19 cellular contexts compared by ENCODE assay signal in the genomic region with DNA sequence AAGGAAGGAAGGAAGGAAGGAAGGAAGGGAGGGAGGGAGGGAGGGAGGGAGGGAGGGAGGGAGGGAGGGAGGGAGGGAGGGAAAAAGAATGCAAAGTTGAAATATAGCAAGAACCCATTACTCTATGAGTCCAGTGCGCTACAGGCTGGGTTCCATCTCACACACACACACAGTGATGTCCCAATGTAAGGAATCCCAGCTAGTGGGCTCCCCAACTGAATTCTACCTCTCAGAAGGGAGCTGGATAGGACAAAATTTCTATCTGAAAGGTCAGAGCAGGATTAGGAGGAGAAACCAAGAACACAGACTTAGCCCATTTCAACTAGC.
DNase-seq lines count a peak whose midpoint lies in the region; ATAC-seq and TF ChIP-seq lines count a peak whose summit lies in the region.
"Had no signal": no experiment of that assay in that cellular context is flagged by ENCODE, and none has a peak within 500 bp of the region (broad histone marks: within the 10 kb centered on the region; RNA-seq: fewer than 3 reads in every experiment).

No MANE protein-coding gene starts in this region.

- H4K20me1 ChIP-seq in GM23338 (replicated peaks; ENCODE audit: insufficient read depth) = no peaks in the 10 kb centered on the region
- H4K20me1 ChIP-seq: BLaER1 had no signal

- H3K4me1 Mint-ChIP-seq in GM23338 (peaks cover 31% of the 10 kb centered on the region), immature natural killer cell (peaks cover 54 to 57% of the 10 kb centered on the region in 2 donors)
- H3K4me1 Mint-ChIP-seq: CD8-positive, alpha-beta memory T cell had no signal

- POLR2A ChIA-PET in A673 (lab: Charles Lee; ENCODE audit: low non-redundant PET) = interaction anchor here (0.7 to 1.7 kb wide), 2 partner anchors 17 to 21 kb away, joined by 4 to 9 read pairs; no protein-coding TSS in a partner anchor

- no peaks in the 10 kb centered on the region; the same call in 1 of the 2 replicates for H3K9me2 ChIP-seq in GM23338 (ENCODE audit: insufficient read depth)

- H3K27me3 Mint-ChIP-seq in GM23338 (ENCODE audit: insufficient read depth, low read depth, poor library complexity) (no peaks in the 10 kb centered on the region), immature natural killer cell (ENCODE audit: low read depth in 3 of 3) (peaks cover 0 to 4% (median 0%) of the 10 kb centered on the region in 3 donors)
- H3K27me3 Mint-ChIP-seq: B cell; CD4-positive, alpha-beta T cell; CD8-positive, alpha-beta memory T cell had no signal

- H3K4me2 ChIP-seq in GM23338 = no peak overlapping the region
- H3K4me2 ChIP-seq: BLaER1 had no signal

- intact Hi-C loops in A673 (cut with micrococcal nuclease; ENCODE audit: unreplicated experiment) (loop anchor here (5.0 kb wide), 4 partner anchors 57 to 758 kb away; no protein-coding TSS in a partner anchor), mucosa of descending colon (cut with DNase I, micrococcal nuclease) (no loop called here)

- DNase-seq in A673 (ENCODE audit: low spot score) (no peak), GM23338 (ENCODE audit: low spot score) (no peak), immature natural killer cell (no peak), left lobe of liver (ENCODE audit: low spot score) (no peak), mucosa of descending colon (no peak)
- no peak for DNase-seq in stimulated activated naive CD4-positive, alpha-beta T cell treated with Interleukin-2 at 50 U/mL for 16 hours (lab: John Stamatoyannopoulos, UW)
- DNase-seq: CD4-positive, alpha-beta T cell; CD8-positive, alpha-beta memory T cell; DMS 273 treated with DMSO at 0.1 percent for 48 hours; DMS79; EL; GDM1; GM23248; H9 had no signal

- H3K4me1 ChIP-seq in A673 (ENCODE audit: insufficient read depth, low read length, poor library complexity, severe bottlenecking) (peaks cover 97% of the 10 kb centered on the region), GM23338 (ENCODE audit: insufficient read depth) (peaks cover 6% of the 10 kb centered on the region), mucosa of descending colon (ENCODE audit: low read depth) (no peaks in the 10 kb centered on the region)

- BruUV-seq in A673 (replicated peaks; lab: Mats Ljungman, UMichigan) = no TSS peak

- no peaks in the 10 kb centered on the region for H3F3A ChIP-seq in GM23338 (replicated peaks; ENCODE audit: low read depth)

- H3K9me3 ChIP-seq in A673 (ENCODE audit: low read depth, low read length, poor library complexity, severe bottlenecking) = no peaks in the 10 kb centered on the region
- no peaks in the 10 kb centered on the region for H3K9me3 ChIP-seq in mucosa of descending colon
- H3K9me3 ChIP-seq: BLaER1 had no signal

- H3K36me3 ChIP-seq in A673 (ENCODE audit: insufficient read depth, low read length, poor library complexity, severe bottlenecking) = peaks cover 7% of the 10 kb centered on the region
- no peaks in the 10 kb centered on the region for H3K36me3 ChIP-seq in GM23338 (ENCODE audit: insufficient read depth)
- H3K36me3 ChIP-seq in mucosa of descending colon (ENCODE audit: low read depth) = no peaks in the 10 kb centered on the region
- H3K36me3 ChIP-seq: BLaER1 had no signal

- H3K4me3 Mint-ChIP-seq in GM23338 = no peak overlapping the region
- no peak overlapping the region for H3K4me3 Mint-ChIP-seq in immature natural killer cell
- H3K4me3 Mint-ChIP-seq: B cell; CD4-positive, alpha-beta T cell; CD8-positive, alpha-beta memory T cell; H9 had no signal

- H3K4me3 ChIP-seq in A673 (ENCODE audit: low read depth, low read length, poor library complexity, severe bottlenecking) (no peak overlapping the region), GM23338 (no peak overlapping the region), mucosa of descending colon (no peak overlapping the region)
- H3K4me3 ChIP-seq: BLaER1, GM12878, GM23248 had no signal

- ATAC-seq in GM23338 (no peak), left lobe of liver (no peak), mucosa of descending colon (no peak)
- ATAC-seq: GM12878, HCT116 had no signal

- CTCF ChIA-PET in A673 (lab: Charles Lee) = interaction anchor here (0.6 kb wide), 1 partner anchor 56 kb away, joined by 3 read pairs; no protein-coding TSS in a partner anchor

- H2AFZ ChIP-seq in GM23338 = 0 out of 2 replicates have a peak overlapping the region, but pooled peaks have one; percentile 66
- H2AFZ ChIP-seq: GM23248 had no signal

- H3K27ac Mint-ChIP-seq in GM23338 (no peak overlapping the region), immature natural killer cell (peak overlapping the region in 4 of 6 donors; percentile 56 to 98 (median 74))
- H3K27ac Mint-ChIP-seq: B cell; CD4-positive, alpha-beta T cell; CD8-positive, alpha-beta memory T cell had no signal

- no peaks in the 10 kb centered on the region for H3K79me2 ChIP-seq in GM23338 (replicated peaks; ENCODE audit: insufficient read depth)

- H3K27me3 ChIP-seq in A673 (replicated peaks; ENCODE audit: insufficient read depth, low read depth, low read length, poor library complexity) = no peaks in the 10 kb centered on the region
- H3K27me3 ChIP-seq in GM23338 (ENCODE audit: insufficient read depth) = no peaks in the 10 kb centered on the region
- H3K27me3 ChIP-seq: BLaER1 had no signal

- H3K27ac ChIP-seq in A673 (ENCODE audit: low read depth, low read length, poor library complexity, severe bottlenecking) (peak overlapping the region; percentile 99), GM23338 (ENCODE audit: low read depth) (no peak overlapping the region)
- H3K27ac ChIP-seq: BLaER1, C4-2B, GM23248 had no signal

- H3K9me3 Mint-ChIP-seq in GM23338 = no peaks in the 10 kb centered on the region
- H3K9me3 Mint-ChIP-seq in immature natural killer cell = no peaks in the 10 kb centered on the region
- H3K9me3 Mint-ChIP-seq: CD4-positive, alpha-beta T cell; CD8-positive, alpha-beta memory T cell; H9 had no signal

- no peaks in the 10 kb centered on the region for H3K36me3 Mint-ChIP-seq in GM23338 (ENCODE audit: low read depth)
- no peaks in the 10 kb centered on the region for H3K36me3 Mint-ChIP-seq in immature natural killer cell
- H3K36me3 Mint-ChIP-seq: CD8-positive, alpha-beta memory T cell had no signal

- TF ChIP-seq CTCF in A673 (conservative IDR thresholded peaks at IDR 0.05; ENCODE audit: low read depth, low read length) (no peak), GM23338 (conservative IDR thresholded peaks at IDR 0.05; ENCODE audit: low read depth in 2 of 2) (no peak), mucosa of descending colon (IDR thresholded peaks at IDR 0.05) (no peak)

TF ChIP-seq in GM23338, 12 proteins besides CTCF, POLR2A, EP300 and RAD21 (continues in another document):
- TF ChIP-seq, protein P1, sequence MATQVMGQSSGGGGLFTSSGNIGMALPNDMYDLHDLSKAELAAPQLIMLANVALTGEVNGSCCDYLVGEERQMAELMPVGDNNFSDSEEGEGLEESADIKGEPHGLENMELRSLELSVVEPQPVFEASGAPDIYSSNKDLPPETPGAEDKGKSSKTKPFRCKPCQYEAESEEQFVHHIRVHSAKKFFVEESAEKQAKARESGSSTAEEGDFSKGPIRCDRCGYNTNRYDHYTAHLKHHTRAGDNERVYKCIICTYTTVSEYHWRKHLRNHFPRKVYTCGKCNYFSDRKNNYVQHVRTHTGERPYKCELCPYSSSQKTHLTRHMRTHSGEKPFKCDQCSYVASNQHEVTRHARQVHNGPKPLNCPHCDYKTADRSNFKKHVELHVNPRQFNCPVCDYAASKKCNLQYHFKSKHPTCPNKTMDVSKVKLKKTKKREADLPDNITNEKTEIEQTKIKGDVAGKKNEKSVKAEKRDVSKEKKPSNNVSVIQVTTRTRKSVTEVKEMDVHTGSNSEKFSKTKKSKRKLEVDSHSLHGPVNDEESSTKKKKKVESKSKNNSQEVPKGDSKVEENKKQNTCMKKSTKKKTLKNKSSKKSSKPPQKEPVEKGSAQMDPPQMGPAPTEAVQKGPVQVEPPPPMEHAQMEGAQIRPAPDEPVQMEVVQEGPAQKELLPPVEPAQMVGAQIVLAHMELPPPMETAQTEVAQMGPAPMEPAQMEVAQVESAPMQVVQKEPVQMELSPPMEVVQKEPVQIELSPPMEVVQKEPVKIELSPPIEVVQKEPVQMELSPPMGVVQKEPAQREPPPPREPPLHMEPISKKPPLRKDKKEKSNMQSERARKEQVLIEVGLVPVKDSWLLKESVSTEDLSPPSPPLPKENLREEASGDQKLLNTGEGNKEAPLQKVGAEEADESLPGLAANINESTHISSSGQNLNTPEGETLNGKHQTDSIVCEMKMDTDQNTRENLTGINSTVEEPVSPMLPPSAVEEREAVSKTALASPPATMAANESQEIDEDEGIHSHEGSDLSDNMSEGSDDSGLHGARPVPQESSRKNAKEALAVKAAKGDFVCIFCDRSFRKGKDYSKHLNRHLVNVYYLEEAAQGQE (IDR thresholded peaks at IDR 0.05; ENCODE audit: unreplicated experiment) = no peak
- TF ChIP-seq STAT1 (IDR thresholded peaks at IDR 0.05; ENCODE audit: unreplicated experiment) = no peak
- TF ChIP-seq CREB1 (CRISPR knock-in tag; IDR thresholded peaks at IDR 0.05; ENCODE audit: low read depth) = no peak
- no peak for TF ChIP-seq EZH2 (IDR thresholded peaks at IDR 0.05; ENCODE audit: low read depth, unreplicated experiment)
- TF ChIP-seq, protein P2, sequence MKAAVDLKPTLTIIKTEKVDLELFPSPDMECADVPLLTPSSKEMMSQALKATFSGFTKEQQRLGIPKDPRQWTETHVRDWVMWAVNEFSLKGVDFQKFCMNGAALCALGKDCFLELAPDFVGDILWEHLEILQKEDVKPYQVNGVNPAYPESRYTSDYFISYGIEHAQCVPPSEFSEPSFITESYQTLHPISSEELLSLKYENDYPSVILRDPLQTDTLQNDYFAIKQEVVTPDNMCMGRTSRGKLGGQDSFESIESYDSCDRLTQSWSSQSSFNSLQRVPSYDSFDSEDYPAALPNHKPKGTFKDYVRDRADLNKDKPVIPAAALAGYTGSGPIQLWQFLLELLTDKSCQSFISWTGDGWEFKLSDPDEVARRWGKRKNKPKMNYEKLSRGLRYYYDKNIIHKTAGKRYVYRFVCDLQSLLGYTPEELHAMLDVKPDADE (IDR thresholded peaks at IDR 0.05) = no peak
